10 cellular contexts compared by ENCODE assay signal in genomic region chr19:7636317-7636690, GRCh38. TPM values are rescaled to one million over a fixed set of nuclear protein-coding genes. Genes with fewer than 3 reads are reported as not detected.
DNase-seq lines count a peak whose midpoint lies in the region; ATAC-seq and TF ChIP-seq lines count a peak whose summit lies in the region.
"Had no signal": no experiment of that assay in that cellular context is flagged by ENCODE, and none has a peak within 500 bp of the region (broad histone marks: within the 10 kb centered on the region; RNA-seq: fewer than 3 reads in every experiment).

No MANE protein-coding gene starts in this region.

- no peaks in the 10 kb centered on the region for H3K9me3 Mint-ChIP-seq in stimulated activated effector memory CD8-positive, alpha-beta T cell treated with anti-CD3 and anti-CD28 coated beads, Interleukin-12 subunit alpha, Interleukin-12 subunit beta, amount 100 ng/mL, for 72 hours

- DNase-seq in NCI-H345 (lab: John Stamatoyannopoulos, UW), result peak; percentile 10
- no peak for DNase-seq in NCI-H345 treated with DMSO at 0.1 percent for 48 hours (lab: John Stamatoyannopoulos, UW; ENCODE audit: unreplicated experiment)
- DNase-seq in T-helper 17 cell, result no peak
- DNase-seq in fibroblast of villous mesenchyme (ENCODE audit: low read depth), result no peak
- no peak for DNase-seq in stimulated activated effector memory CD8-positive, alpha-beta T cell treated with anti-CD3 and anti-CD28 coated beads, Interleukin-12 subunit alpha, Interleukin-12 subunit beta, amount 100 ng/mL, for 72 hours (ENCODE audit: low spot score in 2 of 2)
- DNase-seq in NCI-H2081 (lab: John Stamatoyannopoulos, UW), result no peak
- no peak for DNase-seq in HCEC 1CT
- no peak for DNase-seq in GOT3 (lab: John Stamatoyannopoulos, UW)

- H3K4me1 Mint-ChIP-seq in T-helper 17 cell, result peaks cover 20% of the 10 kb centered on the region
- peaks cover 44% of the 10 kb centered on the region for H3K4me1 Mint-ChIP-seq in stimulated activated effector memory CD8-positive, alpha-beta T cell treated with anti-CD3 and anti-CD28 coated beads, Interleukin-12 subunit alpha, Interleukin-12 subunit beta, amount 100 ng/mL, for 72 hours

- peak overlapping the region; percentile 87 for H3K4me3 Mint-ChIP-seq in T-helper 17 cell
- H3K4me3 Mint-ChIP-seq in stimulated activated effector memory CD8-positive, alpha-beta T cell treated with anti-CD3 and anti-CD28 coated beads, Interleukin-12 subunit alpha, Interleukin-12 subunit beta, amount 100 ng/mL, for 72 hours, result peak overlapping the region; percentile 78

- no peak for TF ChIP-seq CTCF in fibroblast of villous mesenchyme (IDR thresholded peaks at IDR 0.05; ENCODE audit: insufficient read depth, low read depth, low read length)

- H3K4me3 ChIP-seq in fibroblast of villous mesenchyme (ENCODE audit: low read depth, low read length), result peak overlapping the region; percentile 74

- no peak for ATAC-seq in T-helper 17 cell
- ATAC-seq in stimulated activated effector memory CD8-positive, alpha-beta T cell treated with anti-CD3 and anti-CD28 coated beads, Interleukin-12 subunit alpha, Interleukin-12 subunit beta, amount 100 ng/mL, for 72 hours, result no peak

- no peaks in the 10 kb centered on the region for H3K9me3 ChIP-seq in T-helper 17 cell (ENCODE audit: control insufficient read depth, low read length, poor library complexity, severe bottlenecking)
- H3K9me3 ChIP-seq: psoas muscle had no signal

- peak overlapping the region; percentile 83 for H3K27ac Mint-ChIP-seq in T-helper 17 cell
- peak overlapping the region; percentile 95 for H3K27ac Mint-ChIP-seq in stimulated activated effector memory CD8-positive, alpha-beta T cell treated with anti-CD3 and anti-CD28 coated beads, Interleukin-12 subunit alpha, Interleukin-12 subunit beta, amount 100 ng/mL, for 72 hours

- no peaks in the 10 kb centered on the region for H3K27me3 Mint-ChIP-seq in T-helper 17 cell

- H3K36me3 Mint-ChIP-seq in T-helper 17 cell (ENCODE audit: low read depth), result peaks cover 6% of the 10 kb centered on the region
- H3K36me3 Mint-ChIP-seq in stimulated activated effector memory CD8-positive, alpha-beta T cell treated with anti-CD3 and anti-CD28 coated beads, Interleukin-12 subunit alpha, Interleukin-12 subunit beta, amount 100 ng/mL, for 72 hours, result peaks cover 57% of the 10 kb centered on the region

RNA-seq across cellular contexts. Expression of gene STXBP2, which starts 0.6 kb away (rescaled TPM):
- 100 to 1,000 TPM; 256 to 274 TPM for total RNA-seq in T-helper 17 cell
- 4.2 and 9.9 TPM in 2 replicates for total RNA-seq in fibroblast of villous mesenchyme

RNA-seq across cellular contexts. Expression of gene PCP2, which starts 2.8 kb away (rescaled TPM):
- 1 to 10 TPM; 2.0 to 9.1 TPM for total RNA-seq in T-helper 17 cell
- 0.43 TPM in 1 of 2 replicates, not detected in the other for total RNA-seq in fibroblast of villous mesenchyme
- total RNA-seq: psoas muscle, subcutaneous adipose tissue had no signal

RNA-seq across cellular contexts. Expression of gene PET100, which starts 6.7 kb away (rescaled TPM):
- total RNA-seq in T-helper 17 cell (100 to 1,000 TPM; 106 to 109 TPM), fibroblast of villous mesenchyme (10.4 and 11.9 TPM in 2 replicates)

RNA-seq across cellular contexts. Expression of gene XAB2, which starts 7.0 kb away (rescaled TPM):
- total RNA-seq in T-helper 17 cell (10 to 100 TPM; 56.3 to 70.1 TPM), fibroblast of villous mesenchyme (32.0 and 34.1 TPM in 2 replicates)

RNA-seq across cellular contexts. Expression of gene RETN, which starts 32.5 kb away (rescaled TPM):
- total RNA-seq in T-helper 17 cell, result not detected
- not detected in 2 replicates for total RNA-seq in fibroblast of villous mesenchyme

Comparison
In these comparisons a context has a peak if more than half of its experiments do, and no peak if none do; other contexts are left out.
1. RNA of gene STXBP2, which starts 0.6 kb away (total RNA-seq): 256 to 274 TPM in T-helper 17 cell; 4.2 to 9.9 TPM in fibroblast of villous mesenchyme; every median in the first group is over 10 times any median in the second.